In genomic region chr3:187504435-187504834, GRCh38 we compare ENCODE assay signal across 24 cellular contexts.
"Had no signal": no experiment of that assay in that cellular context is flagged by ENCODE, and none has a peak within 500 bp of the region (broad histone marks: within the 10 kb centered on the region; RNA-seq: fewer than 3 reads in every experiment).

No MANE protein-coding gene starts in this region.

- H3K9ac ChIP-seq: parathyroid adenoma had no signal

- H3K27me3 Mint-ChIP-seq: dendritic cell treated with granulocyte-macrophage colony-stimulating factor and Interleukin-4, amounts not matched to agents 40 ng/mL and 50 ng/mL, for 4 days; progenitor cell of endocrine pancreas; type B pancreatic cell had no signal

- H3K9me3 Mint-ChIP-seq: dendritic cell treated with granulocyte-macrophage colony-stimulating factor and Interleukin-4, amounts not matched to agents 40 ng/mL and 50 ng/mL, for 4 days; endodermal cell; natural killer cell; stimulated activated effector memory CD8-positive, alpha-beta T cell treated with anti-CD3 and anti-CD28 coated beads, Interleukin-12 subunit alpha, Interleukin-12 subunit beta, amount 100 ng/mL, for 72 hours; type B pancreatic cell had no signal

- H3K36me3 Mint-ChIP-seq: natural killer cell; stimulated activated effector memory CD8-positive, alpha-beta T cell treated with anti-CD3 and anti-CD28 coated beads, Interleukin-12 subunit alpha, Interleukin-12 subunit beta, amount 100 ng/mL, for 72 hours; type B pancreatic cell had no signal

- H3K36me3 ChIP-seq: colonic mucosa, gastroesophageal sphincter, heart left ventricle, lower lobe of right lung, right lobe of liver, stomach, thyroid gland had no signal

- H3K4me1 ChIP-seq: colonic mucosa, foreskin keratinocyte, gastroesophageal sphincter, heart left ventricle, lower lobe of right lung, parathyroid adenoma, right lobe of liver, stomach, thyroid gland had no signal

- H3K4me3 Mint-ChIP-seq: dendritic cell treated with granulocyte-macrophage colony-stimulating factor and Interleukin-4, amounts not matched to agents 40 ng/mL and 50 ng/mL, for 4 days; endodermal cell; natural killer cell; stimulated activated effector memory CD8-positive, alpha-beta T cell treated with anti-CD3 and anti-CD28 coated beads, Interleukin-12 subunit alpha, Interleukin-12 subunit beta, amount 100 ng/mL, for 72 hours; type B pancreatic cell had no signal

- H3K27ac ChIP-seq: colonic mucosa, epithelial cell of prostate, foreskin keratinocyte, gastroesophageal sphincter, heart left ventricle, hepatocyte, lower lobe of right lung, parathyroid adenoma, right lobe of liver, stomach, thyroid gland had no signal

- H3K9me3 ChIP-seq: colonic mucosa, gastroesophageal sphincter, heart left ventricle, lower lobe of right lung, right lobe of liver, stomach, thyroid gland had no signal

- H3K27ac Mint-ChIP-seq: dendritic cell treated with granulocyte-macrophage colony-stimulating factor and Interleukin-4, amounts not matched to agents 40 ng/mL and 50 ng/mL, for 4 days; endodermal cell; natural killer cell; progenitor cell of endocrine pancreas; stimulated activated effector memory CD8-positive, alpha-beta T cell treated with anti-CD3 and anti-CD28 coated beads, Interleukin-12 subunit alpha, Interleukin-12 subunit beta, amount 100 ng/mL, for 72 hours; type B pancreatic cell had no signal

- H3K4me1 Mint-ChIP-seq: natural killer cell; stimulated activated effector memory CD8-positive, alpha-beta T cell treated with anti-CD3 and anti-CD28 coated beads, Interleukin-12 subunit alpha, Interleukin-12 subunit beta, amount 100 ng/mL, for 72 hours had no signal

- H3K4me3 ChIP-seq: colonic mucosa, gastroesophageal sphincter, heart left ventricle, hepatocyte, lower lobe of right lung, right lobe of liver, stomach, thyroid gland had no signal

- H3K79me2 ChIP-seq: hepatocyte, parathyroid adenoma had no signal

- H3K27me3 ChIP-seq: colonic mucosa, gastroesophageal sphincter, heart left ventricle, hepatocyte, right lobe of liver, stomach, thyroid gland had no signal

- DNase-seq: colonic mucosa; effector CD8-positive, alpha-beta T cell; endodermal cell; foreskin keratinocyte; heart left ventricle; left ventricle myocardium superior; lower lobe of right lung; natural killer cell; occipital lobe; right lobe of liver; small intestine; stimulated activated CD4-positive, alpha-beta T cell treated with anti-CD3 and anti-CD28 coated beads, Interleukin-2, amount 100 ng/mL, for 24 hours; stimulated activated CD4-positive, alpha-beta T cell treated with anti-CD3 and anti-CD28 coated beads, Interleukin-4, amount 100 ng/mL, for 24 hours; stimulated activated naive CD4-positive, alpha-beta T cell treated with Interleukin-2 at 50 U/mL for 16 hours; stomach; thyroid gland had no signal

- H3K4me2 ChIP-seq: hepatocyte had no signal
